In the genomic region with DNA sequence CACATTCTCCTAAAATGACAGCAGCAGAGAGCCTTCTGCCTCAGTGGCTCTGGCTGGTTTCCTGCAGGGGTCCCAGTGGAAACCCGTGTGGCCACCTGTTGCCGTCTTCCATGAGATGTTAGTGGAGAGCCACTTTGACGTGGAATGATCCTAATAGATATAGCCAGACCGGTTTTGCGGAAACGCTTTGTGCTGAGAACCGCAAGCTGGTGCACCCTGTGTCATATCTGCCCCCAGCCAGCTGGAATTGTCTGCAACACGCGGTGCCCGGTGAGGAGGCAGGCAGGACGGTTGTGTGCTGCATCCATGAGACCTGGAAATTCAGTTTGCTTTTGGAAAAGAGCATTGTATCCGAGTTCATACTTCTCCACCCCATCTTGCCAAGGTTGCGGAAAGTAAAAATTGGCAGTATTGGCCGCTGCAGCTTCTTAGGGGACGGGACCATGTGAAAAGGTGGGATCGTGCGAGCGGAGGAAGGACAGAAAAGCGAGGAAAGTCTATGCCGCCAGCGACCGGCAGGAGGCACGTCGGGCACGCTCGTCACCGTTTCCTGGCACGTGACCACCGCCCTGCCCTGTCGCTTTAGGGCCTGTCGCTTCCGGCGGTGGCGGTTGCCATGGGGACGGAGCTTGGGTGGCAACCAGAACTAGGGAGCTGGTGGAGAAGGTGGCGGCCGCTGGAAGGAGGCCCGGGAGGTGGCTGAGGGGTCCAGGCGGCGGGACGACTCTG, we compare ENCODE assay signal across 8 cellular contexts.
A peak's percentile ranks its signal among the peaks of the same experiment; 100 is the strongest.
DNase-seq lines count a peak whose midpoint lies in the region; TF ChIP-seq lines count a peak whose summit lies in the region.

A gene with protein sequence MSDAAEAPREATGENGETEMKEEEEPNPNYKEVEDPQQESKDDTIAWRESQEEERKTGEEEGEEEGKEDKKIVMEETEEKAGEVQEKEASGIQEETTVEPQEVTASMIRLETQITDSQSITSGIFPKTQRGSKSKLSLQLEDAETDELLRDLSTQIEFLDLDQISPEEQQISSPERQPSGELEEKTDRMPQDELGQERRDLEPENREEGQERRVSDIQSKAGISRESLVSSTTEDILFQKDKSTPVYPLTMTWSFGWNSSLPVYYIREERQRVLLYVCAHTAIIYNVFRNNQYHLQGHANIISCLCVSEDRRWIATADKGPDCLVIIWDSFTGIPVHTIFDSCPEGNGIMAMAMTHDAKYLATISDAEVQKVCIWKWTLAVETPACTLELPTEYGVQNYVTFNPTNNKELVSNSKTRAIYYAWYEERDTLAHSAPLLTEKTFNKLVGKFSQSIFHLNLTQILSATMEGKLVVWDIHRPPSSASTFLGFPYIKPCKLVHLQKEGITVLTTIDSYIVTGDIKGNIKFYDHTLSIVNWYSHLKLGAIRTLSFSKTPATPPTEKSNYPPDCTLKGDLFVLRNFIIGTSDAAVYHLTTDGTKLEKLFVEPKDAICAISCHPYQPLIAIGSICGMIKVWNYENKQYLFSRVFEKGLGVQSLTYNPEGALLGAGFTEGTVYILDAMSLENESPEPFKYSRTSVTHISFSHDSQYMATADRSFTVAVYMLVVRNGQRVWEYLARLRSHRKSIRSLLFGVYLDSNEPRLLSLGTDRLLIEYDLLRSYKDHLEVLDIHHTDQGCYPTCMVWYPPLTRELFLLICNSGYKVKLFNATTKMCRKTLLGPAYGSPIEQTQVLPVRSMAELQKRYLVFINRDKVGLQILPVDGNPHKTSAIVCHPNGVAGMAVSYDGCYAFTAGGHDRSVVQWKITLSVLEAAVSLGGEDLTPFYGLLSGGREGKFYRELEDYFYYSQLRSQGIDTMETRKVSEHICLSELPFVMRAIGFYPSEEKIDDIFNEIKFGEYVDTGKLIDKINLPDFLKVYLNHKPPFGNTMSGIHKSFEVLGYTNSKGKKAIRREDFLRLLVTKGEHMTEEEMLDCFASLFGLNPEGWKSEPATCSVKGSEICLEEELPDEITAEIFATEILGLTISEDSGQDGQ (plus strand): TSS at position 643 of the 729 bp plus-strand sequence. CDS start 2,714 bp downstream, outside the sequence.

- TF ChIP-seq CTCF in WERI-Rb-1 (IDR thresholded peaks at IDR 0.05; ENCODE audit: low read depth, low read length), result peak; percentile 71
- TF ChIP-seq CTCF in cardiac fibroblast (IDR thresholded peaks at IDR 0.05; ENCODE audit: low read depth, low read length), result peak; percentile 51

- peaks cover 27% of the 10 kb centered on the region for H3K36me3 ChIP-seq in WERI-Rb-1

- no peaks in the 10 kb centered on the region for H3K27me3 ChIP-seq in WERI-Rb-1 (ENCODE audit: insufficient read depth, low read depth, severe bottlenecking)

- H3K27ac ChIP-seq in WERI-Rb-1, result no peak within 1 kb of the TSS

- CTCF ChIA-PET in HEK293T (lab: Yijun Ruan, JAX), result interaction anchor here (0.6 kb wide), 3 partner anchors 39 to 100 kb away, joined by 4 to 8 read pairs (median 4); no protein-coding TSS in a partner anchor

- DNase-seq in GM04503 (ENCODE audit: low read depth), result peak; percentile 31
- DNase-seq in HEK293T (ENCODE audit: extremely low spot score), result peak; percentile 55
- peak; percentile 76 for DNase-seq in NCI-H1417 treated with DMSO at 0.1 percent for 48 hours (lab: John Stamatoyannopoulos, UW)
- peak; percentile 79 for DNase-seq in WERI-Rb-1
- peak; percentile 65 to 86 for DNase-seq in cardiac fibroblast (ENCODE audit: low read depth in 2 of 2)
- peak; percentile 96 for DNase-seq in islet precursor cell
- peak; percentile 89 to 94 (median 94) for DNase-seq in stimulated activated CD4-positive, alpha-beta T cell treated with anti-CD3 and anti-CD28 coated beads, Interleukin-12 subunit alpha, Interleukin-12 subunit beta, amount 100 ng/mL, for 48 hours (ENCODE audit: low read depth in 2 of 3, low spot score in 1 of 3)
- DNase-seq in RPMI8226, result no peak

- POLR2A ChIA-PET in HEK293T (lab: Yijun Ruan, JAX), result interaction anchor here (1.8 kb wide), 1 partner anchor 103 kb away, joined by 4 read pairs; a partner anchor contains a TSS

- H3K4me3 ChIP-seq in WERI-Rb-1 (ENCODE audit: low read depth, low read length), result peak within 1 kb of the TSS; percentile 35
- H3K4me3 ChIP-seq in cardiac fibroblast (replicated peaks in 1 of 2; ENCODE audit: low read depth in 2 of 2, low read length in 2 of 2), result peak within 1 kb of the TSS; percentile 31 to 35

- no peaks in the 10 kb centered on the region for H3K9me3 ChIP-seq in WERI-Rb-1 (ENCODE audit: severe bottlenecking)

TF ChIP-seq in HEK293T, 16 proteins besides CTCF, POLR2A, EP300 and RAD21:
- TF ChIP-seq CTBP1 (IDR thresholded peaks at IDR 0.05; ENCODE audit: borderline replicate concordance) (no peak), ELF4 (IDR thresholded peaks at IDR 0.05) (no peak), HDGF (IDR thresholded peaks at IDR 0.05; ENCODE audit: borderline replicate concordance) (no peak), SP1 (IDR thresholded peaks at IDR 0.05) (no peak), BHLHE40 (IDR thresholded peaks at IDR 0.05; ENCODE audit: borderline replicate concordance) (no peak), FOXK2 (IDR thresholded peaks at IDR 0.05) (no peak), L3MBTL2 (conservative IDR thresholded peaks at IDR 0.05) (no peak), ZNF384 (IDR thresholded peaks at IDR 0.05) (no peak), ARNT (IDR thresholded peaks at IDR 0.05) (no peak), NFRKB (IDR thresholded peaks at IDR 0.05) (no peak)
- TF ChIP-seq, protein P1, sequence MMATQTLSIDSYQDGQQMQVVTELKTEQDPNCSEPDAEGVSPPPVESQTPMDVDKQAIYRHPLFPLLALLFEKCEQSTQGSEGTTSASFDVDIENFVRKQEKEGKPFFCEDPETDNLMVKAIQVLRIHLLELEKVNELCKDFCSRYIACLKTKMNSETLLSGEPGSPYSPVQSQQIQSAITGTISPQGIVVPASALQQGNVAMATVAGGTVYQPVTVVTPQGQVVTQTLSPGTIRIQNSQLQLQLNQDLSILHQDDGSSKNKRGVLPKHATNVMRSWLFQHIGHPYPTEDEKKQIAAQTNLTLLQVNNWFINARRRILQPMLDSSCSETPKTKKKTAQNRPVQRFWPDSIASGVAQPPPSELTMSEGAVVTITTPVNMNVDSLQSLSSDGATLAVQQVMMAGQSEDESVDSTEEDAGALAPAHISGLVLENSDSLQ (IDR thresholded peaks at IDR 0.05), result no peak
